23 cellular contexts compared by ENCODE assay signal in the genomic region with DNA sequence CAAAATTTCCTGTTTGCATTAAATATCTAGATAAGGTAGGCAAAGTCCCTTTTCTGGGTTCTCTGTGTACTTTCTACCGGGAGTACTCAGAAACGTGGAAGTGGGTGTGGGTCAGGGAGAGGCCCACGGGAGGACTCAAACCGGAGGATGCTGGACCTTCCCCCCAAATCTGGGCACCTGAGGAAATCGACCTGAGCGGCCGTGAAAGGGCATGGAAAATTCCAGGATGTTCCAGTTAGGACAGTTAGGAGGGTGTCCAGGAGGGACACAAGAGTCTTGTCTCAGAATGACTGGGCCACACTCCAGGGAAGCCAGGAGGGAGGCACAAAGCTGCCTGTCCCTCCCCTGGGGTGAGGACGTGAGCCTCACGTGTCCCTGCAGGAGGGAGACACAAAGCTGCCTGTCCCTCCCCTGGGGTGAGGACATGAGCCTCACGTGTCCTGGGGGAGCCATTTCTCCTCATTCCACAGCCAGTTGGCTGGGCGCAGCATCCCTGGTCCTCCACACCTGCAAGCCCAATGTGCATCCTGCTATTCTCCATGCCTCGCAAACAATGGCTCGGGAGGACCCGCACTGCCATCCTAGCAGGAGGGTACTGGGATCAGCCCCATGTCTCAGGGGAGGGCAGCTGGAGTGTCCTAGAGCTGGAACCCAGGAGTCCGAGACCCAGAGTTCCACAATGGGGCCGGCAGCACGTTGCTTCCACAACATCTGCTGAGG.
"Had no signal": no experiment of that assay in that cellular context is flagged by ENCODE, and none has a peak within 500 bp of the region (broad histone marks: within the 10 kb centered on the region; RNA-seq: fewer than 3 reads in every experiment).

No MANE protein-coding gene starts in this region.

- H3K9me3 ChIP-seq: neutrophil, pancreas, right lobe of liver, vagina had no signal

- H3K27me3 ChIP-seq: foreskin keratinocyte, neutrophil, pancreas, right lobe of liver, transverse colon, vagina had no signal

- H3K4me1 ChIP-seq: foreskin keratinocyte, left ventricle myocardium inferior, pancreas, psoas muscle, right lobe of liver, transverse colon, vagina had no signal

- DNase-seq: activated CD4-positive, alpha-beta memory T cell treated with anti-CD3 and anti-CD28 coated beads, Interleukin-2, amount 10 ng/mL, durations not matched to agents 7 days and 5 days; activated CD4-positive, alpha-beta T cell treated with anti-CD3 and anti-CD28 coated beads for 48 hours; activated effector memory CD4-positive, alpha-beta T cell treated with Interleukin-2 at 50 U/mL for 16 hours; activated naive CD4-positive, alpha-beta T cell treated with anti-CD3 and anti-CD28 coated beads, Interleukin-2, amount 10 ng/mL, durations not matched to agents 7 days and 5 days; activated T-cell treated with anti-CD3 and anti-CD28 coated beads, Interleukin-2, amount 50 U/mL, for 48 hours; amygdala; cerebellar nuclear complex; effector CD8-positive, alpha-beta T cell; foreskin keratinocyte; immature natural killer cell; kidney glomerular epithelial cell; left ventricle myocardium inferior; naive thymus-derived CD8-positive, alpha-beta T cell; psoas muscle; right lobe of liver; stimulated activated CD4-positive, alpha-beta T cell treated with anti-CD3 and anti-CD28 coated beads, Interleukin-2, amount 100 ng/mL, for 24 hours; T-helper 2 cell; transverse colon had no signal

- H3K27ac ChIP-seq: foreskin keratinocyte, left ventricle myocardium inferior, neutrophil, pancreas, psoas muscle, right lobe of liver, skin epidermis, transverse colon, vagina had no signal

- H3K36me3 ChIP-seq: left ventricle myocardium inferior, neutrophil, pancreas, right lobe of liver, transverse colon, vagina had no signal

- H3K4me3 ChIP-seq: left ventricle myocardium inferior, pancreas, psoas muscle, right lobe of liver, skin epidermis, transverse colon, vagina had no signal

- ATAC-seq: foreskin keratinocyte; naive thymus-derived CD8-positive, alpha-beta T cell; pancreas; psoas muscle; stimulated activated effector memory CD8-positive, alpha-beta T cell treated with anti-CD3 and anti-CD28 coated beads, Interleukin-12 subunit alpha, Interleukin-12 subunit beta, amount 100 ng/mL, for 72 hours had no signal
